8 cellular contexts compared by ENCODE assay signal in the genomic region with DNA sequence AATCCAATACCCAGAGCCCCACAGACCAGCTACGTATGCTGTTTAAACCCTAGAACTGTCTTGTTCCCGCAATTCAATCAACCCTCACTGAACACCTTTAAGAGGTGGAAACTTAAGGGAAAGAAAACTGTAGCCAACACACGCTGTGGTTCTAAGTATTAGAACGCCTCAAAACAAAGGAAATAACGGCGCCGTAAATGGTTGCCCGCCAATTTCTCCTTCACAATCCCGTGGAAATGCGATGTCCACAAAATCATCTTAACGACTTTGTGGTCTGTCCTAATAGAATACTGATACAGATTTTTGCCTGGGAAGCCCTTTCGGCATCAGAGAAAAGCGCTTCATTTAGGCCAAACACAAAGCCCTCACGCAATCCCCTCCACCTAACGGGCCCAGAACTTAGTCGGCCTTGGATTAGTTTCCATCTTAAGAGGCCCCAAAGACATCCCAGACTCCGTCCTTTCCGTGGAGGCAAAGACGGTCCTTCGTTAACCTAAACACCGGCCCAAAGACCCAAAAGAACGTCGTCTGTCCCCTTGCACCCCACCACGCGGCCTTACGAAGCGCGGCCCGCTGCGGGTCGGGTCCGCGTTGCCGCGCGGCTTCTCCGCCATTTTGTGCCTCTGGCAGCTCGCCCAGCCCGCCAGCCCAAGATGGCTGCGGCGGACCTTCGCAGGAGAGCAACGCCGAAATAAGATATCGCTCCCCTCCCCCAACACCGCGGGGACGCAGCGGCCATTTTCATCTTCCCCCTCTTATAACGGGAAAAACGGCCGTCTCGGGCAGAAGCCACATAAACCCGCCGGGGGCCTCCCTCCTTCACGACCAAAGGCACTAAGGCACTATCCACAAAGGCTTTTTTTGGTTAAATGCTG. TPM values are rescaled to one million over a fixed set of nuclear protein-coding genes. Genes with fewer than 3 reads are reported as not detected.
A peak's percentile ranks its signal among the peaks of the same experiment; 100 is the strongest.
DNase-seq lines count a peak whose midpoint lies in the region; ATAC-seq, FAIRE-seq and TF ChIP-seq lines count a peak whose summit lies in the region.

No MANE protein-coding gene starts in this region.

- TF ChIP-seq POLR2A in GM12892 (IDR thresholded peaks at IDR 0.05; ENCODE audit: low read depth, low read length) = no peak; the same call in 1 of the 2 replicates
- peak in 1 of 2 donors; percentile 79 for TF ChIP-seq POLR2A in vagina (IDR thresholded peaks at IDR 0.05)

- H3K4me1 Mint-ChIP-seq in T-helper 2 cell treated with Interferon-gamma antibody and Interleukin-4, amounts not matched to agents 5 μg/mL and 100 μg/mL, for 36 hours (ENCODE audit: low read depth) = peaks cover 34% of the 10 kb centered on the region

- peak; percentile 33 for FAIRE-seq in GM12892 (lab: Jason Lieb, UNC)

- peak overlapping the region; percentile 90 to 92 for H3K4me3 ChIP-seq in vagina

- peak overlapping the region; percentile 100 for H3K4me3 Mint-ChIP-seq in T-helper 2 cell treated with Interferon-gamma antibody and Interleukin-4, amounts not matched to agents 5 μg/mL and 100 μg/mL, for 36 hours

- H3K27ac ChIP-seq in vagina = peak overlapping the region; percentile 99

- DNase-seq in GM12892 (ENCODE audit: insufficient read length) = peak; percentile 52
- peak; percentile 58 to 73 for DNase-seq in NCI-H1930 (lab: John Stamatoyannopoulos, UW)
- peak; percentile 85 for DNase-seq in T-helper 2 cell treated with Interferon-gamma antibody and Interleukin-4, amounts not matched to agents 5 μg/mL and 100 μg/mL, for 36 hours (ENCODE audit: low spot score)
- DNase-seq in anterior cingulate cortex (lab: John Stamatoyannopoulos, UW) = peak in 57 of 58 donors; percentile 24 to 82 (median 66)
- DNase-seq in hepatic stellate cell (ENCODE audit: low spot score) = peak; percentile 77
- DNase-seq in renal cortical epithelial cell (ENCODE audit: low read depth) = peak; percentile 56
- DNase-seq in vagina (ENCODE audit: extremely low spot score in 2 of 2) = peak in 1 of 2 donors; percentile 92

- H3K27me3 Mint-ChIP-seq in T-helper 2 cell treated with Interferon-gamma antibody and Interleukin-4, amounts not matched to agents 5 μg/mL and 100 μg/mL, for 36 hours (ENCODE audit: low read depth) = peaks cover 19% of the 10 kb centered on the region

- peaks cover 59% of the 10 kb centered on the region for H3K36me3 Mint-ChIP-seq in T-helper 2 cell treated with Interferon-gamma antibody and Interleukin-4, amounts not matched to agents 5 μg/mL and 100 μg/mL, for 36 hours (ENCODE audit: low read depth)

- intact Hi-C loops in vagina (cut with DNase I) = loop anchor here (2.0 to 5.0 kb wide), 2 partner anchors 280 to 845 kb away; a partner anchor contains a TSS

- no peak for TF ChIP-seq CTCF in vagina (IDR thresholded peaks at IDR 0.05)

- ATAC-seq in HG02943 (IDR thresholded peaks at IDR 0.05; ENCODE audit: low read depth, unreplicated experiment) = peak; percentile 53

- H3K36me3 ChIP-seq in vagina = no peaks in the 10 kb centered on the region

- H3K9me3 Mint-ChIP-seq in T-helper 2 cell treated with Interferon-gamma antibody and Interleukin-4, amounts not matched to agents 5 μg/mL and 100 μg/mL, for 36 hours = peaks cover 4% of the 10 kb centered on the region

- peaks cover 34% of the 10 kb centered on the region for H3K4me1 ChIP-seq in vagina

- H3K9me3 ChIP-seq in vagina = no peaks in the 10 kb centered on the region

- peak overlapping the region; percentile 100 for H3K27ac Mint-ChIP-seq in T-helper 2 cell treated with Interferon-gamma antibody and Interleukin-4, amounts not matched to agents 5 μg/mL and 100 μg/mL, for 36 hours

- no peaks in the 10 kb centered on the region for H3K27me3 ChIP-seq in vagina

RNA-seq across cellular contexts. Expression of a gene that starts 0.8 kb away (rescaled TPM):
- 166 TPM for polyA plus RNA-seq in GM12892 (2012; ENCODE audit: missing spikeins)
- total RNA-seq in renal cortical epithelial cell = 170 and 204 TPM in 2 replicates
- 145 TPM for total RNA-seq in vagina
